14 cellular contexts compared by ENCODE assay signal in genomic region chr4:125590158-125590557, GRCh38.
DNase-seq lines count a peak whose midpoint lies in the region; TF ChIP-seq lines count a peak whose summit lies in the region.
"Had no signal": no experiment of that assay in that cellular context is flagged by ENCODE, and none has a peak within 500 bp of the region (broad histone marks: within the 10 kb centered on the region; RNA-seq: fewer than 3 reads in every experiment).

No MANE protein-coding gene starts in this region.

- no peaks in the 10 kb centered on the region for H3K4me1 Mint-ChIP-seq in T-helper 2 cell treated with Interferon-gamma antibody and Interleukin-4, amounts not matched to agents 5 μg/mL and 100 μg/mL, for 36 hours (ENCODE audit: low read depth)
- H3K4me1 Mint-ChIP-seq: B cell had no signal

- H3K36me3 ChIP-seq in tibial nerve = no peaks in the 10 kb centered on the region

- TF ChIP-seq CTCF in epithelial cell of proximal tubule (conservative IDR thresholded peaks at IDR 0.05; ENCODE audit: low read depth, low read length) (no peak), tibial nerve (IDR thresholded peaks at IDR 0.05) (no peak)

- H3K4me1 ChIP-seq in tibial nerve = no peaks in the 10 kb centered on the region

- 85 to 92% methylated on average over 1 of the region's 1 CpG for WGBS in tibial nerve, 2 donors

- no peak overlapping the region for H3K27ac Mint-ChIP-seq in T-helper 2 cell treated with Interferon-gamma antibody and Interleukin-4, amounts not matched to agents 5 μg/mL and 100 μg/mL, for 36 hours
- H3K27ac Mint-ChIP-seq: B cell; CD4-positive, alpha-beta T cell; HFFc6 had no signal

- no peak overlapping the region for H3K4me3 Mint-ChIP-seq in T-helper 2 cell treated with Interferon-gamma antibody and Interleukin-4, amounts not matched to agents 5 μg/mL and 100 μg/mL, for 36 hours
- H3K4me3 Mint-ChIP-seq: B cell; CD4-positive, alpha-beta T cell; HFFc6 had no signal

- H3K27ac ChIP-seq in tibial nerve = no peak overlapping the region

- no peaks in the 10 kb centered on the region for H3K27me3 Mint-ChIP-seq in T-helper 2 cell treated with Interferon-gamma antibody and Interleukin-4, amounts not matched to agents 5 μg/mL and 100 μg/mL, for 36 hours (ENCODE audit: low read depth)
- H3K27me3 Mint-ChIP-seq: B cell; CD4-positive, alpha-beta T cell had no signal

- no peaks in the 10 kb centered on the region for H3K9me3 ChIP-seq in tibial nerve

- TF ChIP-seq POLR2A in tibial nerve (IDR thresholded peaks at IDR 0.05) = no peak

- DNase-seq in epithelial cell of proximal tubule (ENCODE audit: low read depth) (peak; percentile 22), left kidney (ENCODE audit: low read depth, low spot score) (peak; percentile 44), mucosa of gallbladder (ENCODE audit: low spot score) (peak; percentile 38), tibial nerve (ENCODE audit: low spot score in 2 of 2) (no peak), NOMO-1 treated with DMSO at 0.1 percent for 48 hours (lab: John Stamatoyannopoulos, UW; ENCODE audit: unreplicated experiment) (no peak)
- no peak for DNase-seq in T-helper 2 cell treated with Interferon-gamma antibody and Interleukin-4, amounts not matched to agents 5 μg/mL and 100 μg/mL, for 36 hours (ENCODE audit: low spot score)
- no peak for DNase-seq in activated naive CD4-positive, alpha-beta T cell treated with Interleukin-2 at 50 U/mL for 16 hours
- DNase-seq: C1 segment of cervical spinal cord; CD4-positive, alpha-beta T cell; DND-41; GDM1; HCEC 1CT; HFFc6 had no signal

- H3K36me3 Mint-ChIP-seq in T-helper 2 cell treated with Interferon-gamma antibody and Interleukin-4, amounts not matched to agents 5 μg/mL and 100 μg/mL, for 36 hours (ENCODE audit: low read depth) = no peaks in the 10 kb centered on the region

- peaks cover 6% of the 10 kb centered on the region for H3K9me3 Mint-ChIP-seq in T-helper 2 cell treated with Interferon-gamma antibody and Interleukin-4, amounts not matched to agents 5 μg/mL and 100 μg/mL, for 36 hours
- H3K9me3 Mint-ChIP-seq: CD4-positive, alpha-beta T cell; HFFc6 had no signal

- no peak overlapping the region for H3K4me3 ChIP-seq in epithelial cell of proximal tubule (ENCODE audit: low read depth, low read length)
- no peak overlapping the region for H3K4me3 ChIP-seq in tibial nerve

- TF ChIP-seq EP300 in tibial nerve (IDR thresholded peaks at IDR 0.05) = no peak

- H3K27me3 ChIP-seq in tibial nerve = no peaks in the 10 kb centered on the region

Comparison
In these comparisons a context has a peak if more than half of its experiments do, and no peak if none do; other contexts are left out.
1. DNase-seq: peak in epithelial cell of proximal tubule (single experiment), left kidney (single experiment) and mucosa of gallbladder (single experiment); none in T-helper 2 cell treated with Interferon-gamma antibody and Interleukin-4, amounts not matched to agents 5 μg/mL and 100 μg/mL, for 36 hours (single experiment), activated naive CD4-positive, alpha-beta T cell treated with Interleukin-2 at 50 U/mL for 16 hours (single experiment), tibial nerve (0 of 2) and NOMO-1 treated with DMSO at 0.1 percent for 48 hours (single experiment).